In the genomic region with DNA sequence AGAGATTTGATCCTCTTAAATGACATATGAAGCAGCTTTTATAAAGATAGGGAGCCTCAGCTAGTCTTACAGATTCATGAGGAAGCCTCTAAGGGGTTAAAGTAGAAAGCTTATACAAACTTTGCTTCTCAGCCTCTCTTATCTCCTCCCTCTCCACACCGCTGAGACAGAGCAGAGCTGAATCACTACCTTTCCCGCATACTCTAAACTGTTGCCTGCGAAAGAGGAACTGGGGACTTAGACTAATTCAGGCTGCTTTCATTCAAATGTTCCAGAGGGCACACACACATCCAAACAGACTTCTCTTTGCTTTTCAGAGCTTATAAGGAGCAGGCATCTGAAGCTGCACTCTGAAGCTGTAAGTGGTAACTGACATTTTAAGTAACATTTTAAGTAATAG, we compare ENCODE assay signal across 9 cellular contexts. TPM values are rescaled to one million over a fixed set of nuclear protein-coding genes. Genes with fewer than 3 reads are reported as not detected.
A peak's percentile ranks its signal among the peaks of the same experiment; 100 is the strongest.
DNase-seq lines count a peak whose midpoint lies in the region; ATAC-seq and TF ChIP-seq lines count a peak whose summit lies in the region.
"Had no signal": no experiment of that assay in that cellular context is flagged by ENCODE, and none has a peak within 500 bp of the region (broad histone marks: within the 10 kb centered on the region; RNA-seq: fewer than 3 reads in every experiment).

A gene (plus strand): TSS at position 169 of the 400 bp plus-strand sequence. CDS start 7,213 bp downstream, outside the sequence.

- H3K27me3 Mint-ChIP-seq in activated CD4-positive, alpha-beta T cell treated with anti-CD3 and anti-CD28 coated beads, Interleukin-2, amount 10 ng/mL, durations not matched to agents 24 days and 14 days = peaks cover 4% of the 10 kb centered on the region
- no peaks in the 10 kb centered on the region for H3K27me3 Mint-ChIP-seq in activated T-helper 1 cell treated with anti-CD3 and anti-CD28 coated beads, Interleukin-12 subunit alpha, Interleukin-12 subunit beta, Interleukin-2, Interleukin-4 antibody, amounts not matched to agents 30 ng/mL and 10 ng/mL and 1 ng/mL, durations not matched to agents 14 hours and 24 hours and 36 hours (ENCODE audit: insufficient read depth)

- H3K9me3 Mint-ChIP-seq in activated CD4-positive, alpha-beta T cell treated with anti-CD3 and anti-CD28 coated beads, Interleukin-2, amount 10 ng/mL, durations not matched to agents 24 days and 14 days = no peaks in the 10 kb centered on the region
- no peaks in the 10 kb centered on the region for H3K9me3 Mint-ChIP-seq in activated T-helper 1 cell treated with anti-CD3 and anti-CD28 coated beads, Interleukin-12 subunit alpha, Interleukin-12 subunit beta, Interleukin-2, Interleukin-4 antibody, amounts not matched to agents 30 ng/mL and 10 ng/mL and 1 ng/mL, durations not matched to agents 14 hours and 24 hours and 36 hours

- no peak within 1 kb of the TSS for H3K4me3 Mint-ChIP-seq in activated CD4-positive, alpha-beta T cell treated with anti-CD3 and anti-CD28 coated beads, Interleukin-2, amount 10 ng/mL, durations not matched to agents 24 days and 14 days
- no peak within 1 kb of the TSS for H3K4me3 Mint-ChIP-seq in activated T-helper 1 cell treated with anti-CD3 and anti-CD28 coated beads, Interleukin-12 subunit alpha, Interleukin-12 subunit beta, Interleukin-2, Interleukin-4 antibody, amounts not matched to agents 30 ng/mL and 10 ng/mL and 1 ng/mL, durations not matched to agents 14 hours and 24 hours and 36 hours

- ATAC-seq in HG03280 (IDR thresholded peaks at IDR 0.05; ENCODE audit: unreplicated experiment) = peak; percentile 77

- peak; percentile 1 for DNase-seq in activated CD4-positive, alpha-beta T cell treated with anti-CD3 and anti-CD28 coated beads for 48 hours
- no peak for DNase-seq in activated CD4-positive, alpha-beta T cell treated with anti-CD3 and anti-CD28 coated beads, Interleukin-2, amount 10 ng/mL, durations not matched to agents 24 days and 14 days
- peak; percentile 50 for DNase-seq in astrocyte of the hippocampus (ENCODE audit: low read depth, low spot score)
- peak; percentile 55 for DNase-seq in renal cortical epithelial cell (ENCODE audit: low read depth)
- DNase-seq in activated gamma-delta T cell (lab: John Stamatoyannopoulos, UW) = no peak
- DNase-seq in HEK293T (ENCODE audit: extremely low spot score) = no peak
- DNase-seq in activated T-helper 1 cell treated with anti-CD3 and anti-CD28 coated beads, Interleukin-12 subunit alpha, Interleukin-12 subunit beta, Interleukin-2, Interleukin-4 antibody, amounts not matched to agents 30 ng/mL and 10 ng/mL and 1 ng/mL, durations not matched to agents 14 hours and 24 hours and 36 hours (ENCODE audit: low spot score) = no peak
- DNase-seq: NCI-H748 treated with DMSO at 0.1 percent for 48 hours had no signal

- H3K36me3 Mint-ChIP-seq in activated CD4-positive, alpha-beta T cell treated with anti-CD3 and anti-CD28 coated beads, Interleukin-2, amount 10 ng/mL, durations not matched to agents 24 days and 14 days (ENCODE audit: low read depth) = no peaks in the 10 kb centered on the region
- H3K36me3 Mint-ChIP-seq in activated T-helper 1 cell treated with anti-CD3 and anti-CD28 coated beads, Interleukin-12 subunit alpha, Interleukin-12 subunit beta, Interleukin-2, Interleukin-4 antibody, amounts not matched to agents 30 ng/mL and 10 ng/mL and 1 ng/mL, durations not matched to agents 14 hours and 24 hours and 36 hours (ENCODE audit: low read depth) = no peaks in the 10 kb centered on the region

- no peaks in the 10 kb centered on the region for H3K4me1 Mint-ChIP-seq in activated CD4-positive, alpha-beta T cell treated with anti-CD3 and anti-CD28 coated beads, Interleukin-2, amount 10 ng/mL, durations not matched to agents 24 days and 14 days
- no peaks in the 10 kb centered on the region for H3K4me1 Mint-ChIP-seq in activated T-helper 1 cell treated with anti-CD3 and anti-CD28 coated beads, Interleukin-12 subunit alpha, Interleukin-12 subunit beta, Interleukin-2, Interleukin-4 antibody, amounts not matched to agents 30 ng/mL and 10 ng/mL and 1 ng/mL, durations not matched to agents 14 hours and 24 hours and 36 hours (ENCODE audit: low read depth)

- no peak within 1 kb of the TSS for H3K27ac Mint-ChIP-seq in activated CD4-positive, alpha-beta T cell treated with anti-CD3 and anti-CD28 coated beads, Interleukin-2, amount 10 ng/mL, durations not matched to agents 24 days and 14 days
- H3K27ac Mint-ChIP-seq in activated T-helper 1 cell treated with anti-CD3 and anti-CD28 coated beads, Interleukin-12 subunit alpha, Interleukin-12 subunit beta, Interleukin-2, Interleukin-4 antibody, amounts not matched to agents 30 ng/mL and 10 ng/mL and 1 ng/mL, durations not matched to agents 14 hours and 24 hours and 36 hours = no peak within 1 kb of the TSS

- CTCF ChIA-PET in HEK293T (lab: Yijun Ruan, JAX) = no interaction called here

- POLR2A ChIA-PET in HEK293T (lab: Yijun Ruan, JAX) = no interaction called here

- intact Hi-C loops in activated CD4-positive, alpha-beta T cell treated with anti-CD3 and anti-CD28 coated beads, Interleukin-2, amount 10 ng/mL, durations not matched to agents 24 days and 14 days (cut with micrococcal nuclease) = no loop called here
- intact Hi-C loops in activated T-helper 1 cell treated with anti-CD3 and anti-CD28 coated beads, Interleukin-12 subunit alpha, Interleukin-12 subunit beta, Interleukin-2, Interleukin-4 antibody, amounts not matched to agents 30 ng/mL and 10 ng/mL and 1 ng/mL, durations not matched to agents 14 hours and 24 hours and 36 hours (cut with micrococcal nuclease) = no loop called here

TF ChIP-seq in HEK293T, 16 proteins besides CTCF, POLR2A, EP300 and RAD21:
- TF ChIP-seq TARDBP (IDR thresholded peaks at IDR 0.05) = no peak
- TF ChIP-seq, protein P1, sequence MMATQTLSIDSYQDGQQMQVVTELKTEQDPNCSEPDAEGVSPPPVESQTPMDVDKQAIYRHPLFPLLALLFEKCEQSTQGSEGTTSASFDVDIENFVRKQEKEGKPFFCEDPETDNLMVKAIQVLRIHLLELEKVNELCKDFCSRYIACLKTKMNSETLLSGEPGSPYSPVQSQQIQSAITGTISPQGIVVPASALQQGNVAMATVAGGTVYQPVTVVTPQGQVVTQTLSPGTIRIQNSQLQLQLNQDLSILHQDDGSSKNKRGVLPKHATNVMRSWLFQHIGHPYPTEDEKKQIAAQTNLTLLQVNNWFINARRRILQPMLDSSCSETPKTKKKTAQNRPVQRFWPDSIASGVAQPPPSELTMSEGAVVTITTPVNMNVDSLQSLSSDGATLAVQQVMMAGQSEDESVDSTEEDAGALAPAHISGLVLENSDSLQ (IDR thresholded peaks at IDR 0.05) = no peak
- no peak for TF ChIP-seq FOXK2 (IDR thresholded peaks at IDR 0.05)
- no peak for TF ChIP-seq NFRKB (IDR thresholded peaks at IDR 0.05)
- no peak for TF ChIP-seq ARNT (IDR thresholded peaks at IDR 0.05)
- no peak for TF ChIP-seq HDGF (IDR thresholded peaks at IDR 0.05; ENCODE audit: borderline replicate concordance)
- TF ChIP-seq SUZ12 (IDR thresholded peaks at IDR 0.05) = no peak
- no peak for TF ChIP-seq CTBP1 (IDR thresholded peaks at IDR 0.05; ENCODE audit: borderline replicate concordance)
- TF ChIP-seq LEF1 (IDR thresholded peaks at IDR 0.05; ENCODE audit: borderline replicate concordance) = no peak
- TF ChIP-seq ELF4 (IDR thresholded peaks at IDR 0.05) = no peak
- no peak for TF ChIP-seq SP1 (IDR thresholded peaks at IDR 0.05)
- no peak for TF ChIP-seq FOXA1 (IDR thresholded peaks at IDR 0.05)
- no peak for TF ChIP-seq ZNF384 (IDR thresholded peaks at IDR 0.05)
- TF ChIP-seq BHLHE40 (IDR thresholded peaks at IDR 0.05; ENCODE audit: borderline replicate concordance) = no peak
- no peak for TF ChIP-seq FOXM1 (IDR thresholded peaks at IDR 0.05; ENCODE audit: borderline replicate concordance)
- TF ChIP-seq L3MBTL2 (conservative IDR thresholded peaks at IDR 0.05) = no peak

RNA-seq across cellular contexts. Expression of the gene that starts here (rescaled TPM):
- not detected in 2 replicates for total RNA-seq in activated CD4-positive, alpha-beta T cell treated with anti-CD3 and anti-CD28 coated beads, Interleukin-2, amount 10 ng/mL, durations not matched to agents 24 days and 14 days
- total RNA-seq in renal cortical epithelial cell = 0.17 and 0.40 TPM in 2 replicates
- not detected in 2 replicates for total RNA-seq in activated T-helper 1 cell treated with anti-CD3 and anti-CD28 coated beads, Interleukin-12 subunit alpha, Interleukin-12 subunit beta, Interleukin-2, Interleukin-4 antibody, amounts not matched to agents 30 ng/mL and 10 ng/mL and 1 ng/mL, durations not matched to agents 14 hours and 24 hours and 36 hours

Comparison
In these comparisons a context has a peak if more than half of its experiments do, and no peak if none do; other contexts are left out.
1. DNase-seq: peak in activated CD4-positive, alpha-beta T cell treated with anti-CD3 and anti-CD28 coated beads for 48 hours (single experiment) and astrocyte of the hippocampus (single experiment); none in activated CD4-positive, alpha-beta T cell treated with anti-CD3 and anti-CD28 coated beads, Interleukin-2, amount 10 ng/mL, durations not matched to agents 24 days and 14 days (single experiment), activated gamma-delta T cell (single experiment), HEK293T (single experiment) and activated T-helper 1 cell treated with anti-CD3 and anti-CD28 coated beads, Interleukin-12 subunit alpha, Interleukin-12 subunit beta, Interleukin-2, Interleukin-4 antibody, amounts not matched to agents 30 ng/mL and 10 ng/mL and 1 ng/mL, durations not matched to agents 14 hours and 24 hours and 36 hours (single experiment).
2. Peak in DNase-seq in renal cortical epithelial cell; RNA of the gene not detected or under 1 TPM.